20 cellular contexts compared by ENCODE assay signal in the genomic region with DNA sequence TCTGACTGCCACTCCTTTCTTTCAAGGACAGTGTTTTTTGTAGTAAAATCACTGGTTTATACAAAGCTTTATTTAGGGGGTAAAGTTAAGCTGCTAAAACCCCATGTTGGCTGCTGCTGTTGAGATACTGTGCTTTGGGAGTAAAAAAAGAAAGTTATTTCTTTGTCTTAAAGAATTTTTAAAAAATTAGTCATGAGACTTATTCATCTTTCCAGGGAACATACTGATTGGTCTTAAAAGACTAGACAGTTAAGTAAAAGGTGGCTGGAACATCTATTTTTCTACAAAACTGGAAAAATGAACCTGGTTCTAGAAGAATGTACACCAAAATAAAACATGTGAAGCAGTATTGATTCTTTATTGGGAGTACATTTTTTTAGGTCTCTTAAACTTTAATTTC. TPM values are rescaled to one million over a fixed set of nuclear protein-coding genes. Genes with fewer than 3 reads are reported as not detected.
DNase-seq lines count a peak whose midpoint lies in the region; ATAC-seq, FAIRE-seq and TF ChIP-seq lines count a peak whose summit lies in the region.
"Had no signal": no experiment of that assay in that cellular context is flagged by ENCODE, and none has a peak within 500 bp of the region (broad histone marks: within the 10 kb centered on the region; RNA-seq: fewer than 3 reads in every experiment).

No MANE protein-coding gene starts in this region.

- no peaks in the 10 kb centered on the region for H3K79me2 ChIP-seq in HepG2 (ENCODE audit: insufficient read depth, low read length)

- no peak for TF ChIP-seq CTCF in HepG2 (CRISPR knock-in tag; IDR thresholded peaks at IDR 0.05)
- TF ChIP-seq CTCF in right lobe of liver (IDR thresholded peaks at IDR 0.05), result no peak

- no peak overlapping the region for H2AFZ ChIP-seq in HepG2 (ENCODE audit: low read length)

- DNase-seq in HepG2 (ENCODE audit: low spot score) (no peak), right lobe of liver (no peak), adipocyte (ENCODE audit: low read depth) (peak; percentile 13), kidney tubule cell (ENCODE audit: low spot score) (no peak), NCI-H1694 treated with DMSO at 0.1 percent for 48 hours (lab: John Stamatoyannopoulos, UW) (no peak)
- DNase-seq: activated CD4-positive, alpha-beta T cell treated with anti-CD3 and anti-CD28 coated beads for 1 hour; CD4-positive, alpha-beta T cell; cortex of kidney; DMS79; foreskin melanocyte; midbrain; NCI-H1436; NCI-H2171; NCI-H748 treated with DMSO at 0.1 percent for 48 hours; nephron progenitor cell; stimulated activated CD4-positive, alpha-beta T cell treated with anti-CD3 and anti-CD28 coated beads, Interleukin-4, amount 100 ng/mL, for 24 hours; T1000; uterus had no signal

- TF ChIP-seq EP300 in HepG2 (IDR thresholded peaks at IDR 0.05; ENCODE audit: low read depth in 2 of 2, low read length in 2 of 2) (no peak), HepG2 (CRISPR knock-in tag; IDR thresholded peaks at IDR 0.05; ENCODE audit: borderline replicate concordance) (no peak)

- in situ Hi-C loops in HepG2 (cut with HindIII; ENCODE audit: extremely low pct_ligation_motif_present, low pct_unique_long_range_greater_than_20kb), result loop anchor here (25.0 kb wide), 1 partner anchor 286 kb away; no protein-coding TSS in a partner anchor

- no peak for ATAC-seq in HepG2
- ATAC-seq in right lobe of liver, result no peak

- H3K9me3 ChIP-seq in HepG2 (ENCODE audit: low read length) (no peaks in the 10 kb centered on the region), right lobe of liver (no peaks in the 10 kb centered on the region), adipocyte (ENCODE audit: control insufficient read depth, low read length) (no peaks in the 10 kb centered on the region), skeletal muscle satellite cell (replicated peaks; ENCODE audit: low read length) (no peaks in the 10 kb centered on the region)
- H3K9me3 ChIP-seq: uterus had no signal

- CTCF ChIA-PET in HepG2 (lab: Yijun Ruan, JAX; ENCODE audit: low intra/inter-chr PET ratio, low total read pairs), result no interaction called here

- no peak for TF ChIP-seq POLR2A in HepG2 (IDR thresholded peaks at IDR 0.05; ENCODE audit: insufficient read depth in 1 of 2, low read depth in 2 of 2, low read length in 2 of 2)
- no peak for TF ChIP-seq POLR2A in right lobe of liver (IDR thresholded peaks at IDR 0.05)

- intact Hi-C loops in HepG2 (cut with micrococcal nuclease; ENCODE audit: unreplicated experiment) (no loop called here), right lobe of liver (cut with DNase I) (no loop called here)

- H3K9ac ChIP-seq in HepG2 (ENCODE audit: insufficient read depth, low read depth, low read length), result no peak overlapping the region
- H3K9ac ChIP-seq in adipocyte (ENCODE audit: low read length), result peak overlapping the region; percentile 13
- peak overlapping the region; percentile 29 for H3K9ac ChIP-seq in skeletal muscle satellite cell (ENCODE audit: low read depth, low read length)

- no peaks in the 10 kb centered on the region; the same call in 1 of the 2 replicates for H4K20me1 ChIP-seq in HepG2 (ENCODE audit: insufficient read depth, low read length)

- POLR2A ChIA-PET in HepG2 (lab: Yijun Ruan, JAX), result no interaction called here

- H3K27ac ChIP-seq in HepG2 (ENCODE audit: extremely low read length, insufficient read depth, low read length), result no peak overlapping the region
- no peak overlapping the region for H3K27ac ChIP-seq in right lobe of liver
- H3K27ac ChIP-seq: skin epidermis, uterus had no signal

- H3K27me3 ChIP-seq in HepG2 (ENCODE audit: control insufficient read depth in 1 of 2, insufficient read depth in 2 of 2, low read length in 2 of 2) (no peaks in the 10 kb centered on the region), right lobe of liver (no peaks in the 10 kb centered on the region), adipocyte (replicated peaks; ENCODE audit: control insufficient read depth, insufficient read depth, low read length) (no peaks in the 10 kb centered on the region), skeletal muscle satellite cell (ENCODE audit: control insufficient read depth, insufficient read depth, low read length) (no peaks in the 10 kb centered on the region)
- H3K27me3 ChIP-seq: uterus had no signal

- H3K4me2 ChIP-seq in HepG2 (ENCODE audit: low read depth, low read length) (no peak overlapping the region), skeletal muscle satellite cell (ENCODE audit: low read length) (peak overlapping the region; percentile 33)

- H3K4me3 ChIP-seq in HepG2 (replicated peaks in 1 of 3; ENCODE audit: insufficient read depth in 1 of 3, low read depth in 2 of 3, low read length in 3 of 3) (no peak overlapping the region), right lobe of liver (no peak overlapping the region), adipocyte (ENCODE audit: low read length) (no peak overlapping the region), skeletal muscle satellite cell (ENCODE audit: low read length) (no peak overlapping the region)
- H3K4me3 ChIP-seq: skin epidermis, uterus had no signal

- peaks cover 3 to 21% of the 10 kb centered on the region in 2 experiments for H3K36me3 ChIP-seq in HepG2 (replicated peaks in 1 of 2; ENCODE audit: control insufficient read depth in 1 of 2, insufficient read depth in 2 of 2, low read length in 2 of 2)
- peaks cover 0 to 42% (median 6%) of the 10 kb centered on the region in 4 donors for H3K36me3 ChIP-seq in right lobe of liver
- H3K36me3 ChIP-seq in adipocyte (ENCODE audit: control insufficient read depth, insufficient read depth, low read length, severe bottlenecking), result peaks cover 74% of the 10 kb centered on the region
- H3K36me3 ChIP-seq in skeletal muscle satellite cell (ENCODE audit: insufficient read depth, low read length), result peaks cover 42% of the 10 kb centered on the region
- H3K36me3 ChIP-seq: uterus had no signal

- TF ChIP-seq RAD21 in HepG2 (CRISPR knock-in tag; IDR thresholded peaks at IDR 0.05), result no peak

- H3K4me1 ChIP-seq in HepG2 (ENCODE audit: insufficient read depth, low read length), result peaks cover 12% of the 10 kb centered on the region
- H3K4me1 ChIP-seq in right lobe of liver, result peaks cover 0 to 8% (median 2%) of the 10 kb centered on the region in 4 donors
- H3K4me1 ChIP-seq in adipocyte (ENCODE audit: control insufficient read depth, insufficient read depth, low read length), result peaks cover 41% of the 10 kb centered on the region
- H3K4me1 ChIP-seq in skeletal muscle satellite cell (ENCODE audit: control insufficient read depth, insufficient read depth, low read length), result peaks cover 30% of the 10 kb centered on the region

- BruUV-seq in HepG2 (replicated peaks; lab: Mats Ljungman, UMichigan), result TSS peak; percentile 26

- FAIRE-seq in HepG2 (lab: Jason Lieb, UNC), result no peak

RNA-seq across cellular contexts. Expression of gene BBIP1, which starts 20.6 kb away (rescaled TPM):
- total RNA-seq in HepG2 (2016; rRNA removed; fragmentation: Illumina TruSeq; extraction: Trizol), result 24.1 and 28.9 TPM in 2 replicates
- total RNA-seq in HepG2 (2016; cell fraction: cytosol; rRNA removed; fragmentation: Illumina TruSeq; extraction: Trizol; ENCODE audit: low read depth), result 17.3 and 20.0 TPM in 2 replicates
- 19.7 and 29.5 TPM in 2 replicates for total RNA-seq in HepG2 (2016; cell fraction: insoluble cytoplasmic fraction; rRNA removed; fragmentation: Illumina TruSeq; extraction: Trizol)
- total RNA-seq in HepG2 (2016; cell fraction: membrane; rRNA removed; fragmentation: Illumina TruSeq; extraction: Trizol), result 32.7 and 33.9 TPM in 2 replicates
- 16.5 and 17.2 TPM in 2 replicates for total RNA-seq in HepG2 (2016; cell fraction: nucleus; rRNA removed; fragmentation: Illumina TruSeq; extraction: Trizol)
- polyA plus RNA-seq in HepG2 (2011; rRNA removed), result 12.2 and 18.3 TPM in 2 replicates
- polyA plus RNA-seq in HepG2 (2011; cell fraction: cytosol; rRNA removed), result 5.5 and 7.5 TPM in 2 replicates
- 12.1 and 13.9 TPM in 2 replicates for polyA plus RNA-seq in HepG2 (2011; cell fraction: nucleus; rRNA removed)
- 19.6 and 27.5 TPM in 2 replicates for polyA plus RNA-seq in HepG2 (2012)
- polyA plus RNA-seq in HepG2 (2016; cell fraction: cytosol; fragmentation: Illumina TruSeq; extraction: Trizol; ENCODE audit: low read depth), result 21.3 and 22.3 TPM in 2 replicates
- 30.5 and 34.8 TPM in 2 replicates for polyA plus RNA-seq in HepG2 (2016; cell fraction: insoluble cytoplasmic fraction; fragmentation: Illumina TruSeq; extraction: Trizol; ENCODE audit: low read depth)
- polyA plus RNA-seq in HepG2 (2016; cell fraction: membrane; fragmentation: Illumina TruSeq; extraction: Trizol; ENCODE audit: low read depth), result 27.9 and 29.7 TPM in 2 replicates
- 21.6 and 32.5 TPM in 2 replicates for polyA plus RNA-seq in HepG2 (2016; cell fraction: nucleus; fragmentation: Illumina TruSeq; extraction: Trizol; ENCODE audit: insufficient read depth, low read depth)
- polyA minus RNA-seq in HepG2 (2011; rRNA and poly(A)+ RNA removed; ENCODE audit: low replicate concordance), result 3.9 and 7.4 TPM in 2 replicates
- polyA minus RNA-seq in HepG2 (2011; cell fraction: cytosol; rRNA and poly(A)+ RNA removed), result 6.7 and 7.0 TPM in 2 replicates
- 30.1 and 40.0 TPM in 2 replicates for polyA minus RNA-seq in HepG2 (2011; cell fraction: nucleus; rRNA and poly(A)+ RNA removed)
- 10 to 100 TPM in 5 of 6 experiments, 1 to 10 TPM in 1; 9.4 to 15.7 (median 11.5) TPM for total RNA-seq in right lobe of liver
- 18.3 and 21.2 TPM in 2 replicates for total RNA-seq in skeletal muscle satellite cell (2012; rRNA removed)

RNA-seq across cellular contexts. Expression of gene SHOC2, which starts 21.0 kb away (rescaled TPM):
- total RNA-seq in HepG2 (2016; rRNA removed; fragmentation: Illumina TruSeq; extraction: Trizol) (25.5 and 44.4 TPM in 2 replicates), right lobe of liver (10 to 100 TPM; 16.0 to 28.6 (median 22.2) TPM)
- total RNA-seq in HepG2 (2016; cell fraction: cytosol; rRNA removed; fragmentation: Illumina TruSeq; extraction: Trizol; ENCODE audit: low read depth), result 33.4 and 34.4 TPM in 2 replicates
- 24.6 and 39.6 TPM in 2 replicates for total RNA-seq in HepG2 (2016; cell fraction: insoluble cytoplasmic fraction; rRNA removed; fragmentation: Illumina TruSeq; extraction: Trizol)
- total RNA-seq in HepG2 (2016; cell fraction: membrane; rRNA removed; fragmentation: Illumina TruSeq; extraction: Trizol), result 39.5 and 52.4 TPM in 2 replicates
- 23.1 and 27.2 TPM in 2 replicates for total RNA-seq in HepG2 (2016; cell fraction: nucleus; rRNA removed; fragmentation: Illumina TruSeq; extraction: Trizol)
- 8.0 and 8.6 TPM in 2 replicates for polyA plus RNA-seq in HepG2 (2011; rRNA removed)
- 3.7 and 6.8 TPM in 2 replicates for polyA plus RNA-seq in HepG2 (2011; cell fraction: cytosol; rRNA removed)
- 2.9 and 3.6 TPM in 2 replicates for polyA plus RNA-seq in HepG2 (2011; cell fraction: nucleus; rRNA removed)
- polyA plus RNA-seq in HepG2 (2012), result 11.5 and 12.7 TPM in 2 replicates
- 2.5 and 2.6 TPM in 2 replicates for polyA plus RNA-seq in HepG2 (2016; cell fraction: cytosol; fragmentation: Illumina TruSeq; extraction: Trizol; ENCODE audit: low read depth)
- 27.0 and 31.6 TPM in 2 replicates for polyA plus RNA-seq in HepG2 (2016; cell fraction: insoluble cytoplasmic fraction; fragmentation: Illumina TruSeq; extraction: Trizol; ENCODE audit: low read depth)
- 10.5 and 11.0 TPM in 2 replicates for polyA plus RNA-seq in HepG2 (2016; cell fraction: membrane; fragmentation: Illumina TruSeq; extraction: Trizol; ENCODE audit: low read depth)
- 13.1 and 13.4 TPM in 2 replicates for polyA plus RNA-seq in HepG2 (2016; cell fraction: nucleus; fragmentation: Illumina TruSeq; extraction: Trizol; ENCODE audit: insufficient read depth, low read depth)
- 8.5 and 16.0 TPM in 2 replicates for polyA minus RNA-seq in HepG2 (2011; rRNA and poly(A)+ RNA removed; ENCODE audit: low replicate concordance)
- polyA minus RNA-seq in HepG2 (2011; cell fraction: cytosol; rRNA and poly(A)+ RNA removed), result 17.3 and 24.5 TPM in 2 replicates
- 56.1 and 58.2 TPM in 2 replicates for polyA minus RNA-seq in HepG2 (2011; cell fraction: nucleus; rRNA and poly(A)+ RNA removed)
- 32.4 and 33.9 TPM in 2 replicates for total RNA-seq in skeletal muscle satellite cell (2012; rRNA removed)

RNA-seq across cellular contexts. Expression of gene PDCD4, which starts 26.7 kb away (rescaled TPM):
- 56.2 and 92.8 TPM in 2 replicates for total RNA-seq in HepG2 (2016; rRNA removed; fragmentation: Illumina TruSeq; extraction: Trizol)
- total RNA-seq in HepG2 (2016; cell fraction: cytosol; rRNA removed; fragmentation: Illumina TruSeq; extraction: Trizol; ENCODE audit: low read depth), result 16.2 and 22.3 TPM in 2 replicates
- total RNA-seq in HepG2 (2016; cell fraction: insoluble cytoplasmic fraction; rRNA removed; fragmentation: Illumina TruSeq; extraction: Trizol), result 63.2 and 84.9 TPM in 2 replicates
- 12.3 and 13.7 TPM in 2 replicates for total RNA-seq in HepG2 (2016; cell fraction: membrane; rRNA removed; fragmentation: Illumina TruSeq; extraction: Trizol)
- total RNA-seq in HepG2 (2016; cell fraction: nucleus; rRNA removed; fragmentation: Illumina TruSeq; extraction: Trizol), result 30.6 and 42.1 TPM in 2 replicates
- polyA plus RNA-seq in HepG2 (2011; rRNA removed), result 22.4 and 22.8 TPM in 2 replicates
- polyA plus RNA-seq in HepG2 (2011; cell fraction: cytosol; rRNA removed), result 7.6 and 12.9 TPM in 2 replicates
- 8.4 and 13.8 TPM in 2 replicates for polyA plus RNA-seq in HepG2 (2011; cell fraction: nucleus; rRNA removed)
- 50.1 and 77.6 TPM in 2 replicates for polyA plus RNA-seq in HepG2 (2012)
- 2.7 and 4.0 TPM in 2 replicates for polyA plus RNA-seq in HepG2 (2016; cell fraction: cytosol; fragmentation: Illumina TruSeq; extraction: Trizol; ENCODE audit: low read depth)
- 112 and 113 TPM in 2 replicates for polyA plus RNA-seq in HepG2 (2016; cell fraction: insoluble cytoplasmic fraction; fragmentation: Illumina TruSeq; extraction: Trizol; ENCODE audit: low read depth)
- polyA plus RNA-seq in HepG2 (2016; cell fraction: membrane; fragmentation: Illumina TruSeq; extraction: Trizol; ENCODE audit: low read depth), result 9.3 and 9.7 TPM in 2 replicates
- 58.0 and 60.5 TPM in 2 replicates for polyA plus RNA-seq in HepG2 (2016; cell fraction: nucleus; fragmentation: Illumina TruSeq; extraction: Trizol; ENCODE audit: insufficient read depth, low read depth)
- polyA minus RNA-seq in HepG2 (2011; rRNA and poly(A)+ RNA removed; ENCODE audit: low replicate concordance), result 3.8 and 12.7 TPM in 2 replicates
- 19.9 and 36.2 TPM in 2 replicates for polyA minus RNA-seq in HepG2 (2011; cell fraction: cytosol; rRNA and poly(A)+ RNA removed)
- polyA minus RNA-seq in HepG2 (2011; cell fraction: nucleus; rRNA and poly(A)+ RNA removed), result 50.6 and 51.0 TPM in 2 replicates
- total RNA-seq in right lobe of liver, result 100 to 1,000 TPM in 1 of 6 experiments, 10 to 100 TPM in 5; 10.8 to 105 (median 32.5) TPM
- 15.9 and 28.6 TPM in 2 replicates for total RNA-seq in skeletal muscle satellite cell (2012; rRNA removed)
